8 cellular contexts compared by ENCODE assay signal in genomic region chr19:47348819-47349795, GRCh38. TPM values are rescaled to one million over a fixed set of nuclear protein-coding genes. Genes with fewer than 3 reads are reported as not detected.
DNase-seq lines count a peak whose midpoint lies in the region; ATAC-seq, FAIRE-seq and TF ChIP-seq lines count a peak whose summit lies in the region.

DHX34 (plus strand) TSS chr19:47349315; CDS start chr19:47353031, 3,716 bp downstream.

- H3K36me3 ChIP-seq in sigmoid colon, result peaks cover 0 to 16% (median 8%) of the 10 kb centered on the region in 4 donors

- peaks cover 0 to 6% (median 0%) of the 10 kb centered on the region in 5 experiments for H3K9me3 Mint-ChIP-seq in brain

- FAIRE-seq in A204.1 (lab: Jason Lieb, UNC) (peak; percentile 97), TTC549 (lab: Jason Lieb, UNC) (peak; percentile 75)

- H3K27me3 Mint-ChIP-seq in brain, result peaks cover 10% of the 10 kb centered on the region

- no peaks in the 10 kb centered on the region for H3K9me3 ChIP-seq in sigmoid colon

- H3K4me1 Mint-ChIP-seq in brain, result peaks cover 50% of the 10 kb centered on the region

- H3K4me3 ChIP-seq in sigmoid colon, result peak within 1 kb of the TSS; percentile 65 to 97 (median 92)

- TF ChIP-seq POLR2A in sigmoid colon (IDR thresholded peaks at IDR 0.05), result peak; percentile 61 to 68

- WGBS in sigmoid colon, 2 donors, result 3 to 4% methylated on average over 63 of the region's 63 CpGs

- peak; percentile 79 to 89 for TF ChIP-seq CTCF in brain (conservative IDR thresholded peaks at IDR 0.05)
- peak; percentile 96 to 99 (median 98) for TF ChIP-seq CTCF in sigmoid colon (IDR thresholded peaks at IDR 0.05)

- peak within 1 kb of the TSS; percentile 70 to 82 (median 78) for H3K27ac ChIP-seq in sigmoid colon

- intact Hi-C loops in sigmoid colon (cut with DNase I), result no loop called here

- TF ChIP-seq EP300 in sigmoid colon (IDR thresholded peaks at IDR 0.05), result no peak

- peak within 1 kb of the TSS; percentile 90 to 98 (median 92) for H3K27ac Mint-ChIP-seq in brain

- peaks cover 44% of the 10 kb centered on the region for H3K36me3 Mint-ChIP-seq in brain

- DNase-seq in NCI-H2107 treated with DMSO at 0.1 percent for 48 hours (lab: John Stamatoyannopoulos, UW; ENCODE audit: unreplicated experiment), result peak; percentile 97
- peak; percentile 93 for DNase-seq in iPS DF 19.7 (ENCODE audit: low read depth, low spot score)
- peak; percentile 100 for DNase-seq in sigmoid colon

- ATAC-seq in GM18520 (IDR thresholded peaks at IDR 0.05; ENCODE audit: unreplicated experiment) (peak; percentile 93), HG03064 (IDR thresholded peaks at IDR 0.05; ENCODE audit: low read depth, unreplicated experiment) (peak; percentile 80)

- H3K4me3 Mint-ChIP-seq in brain, result peak within 1 kb of the TSS; percentile 94 to 99 (median 95)

- H3K4me1 ChIP-seq in sigmoid colon, result peaks cover 0 to 25% (median 18%) of the 10 kb centered on the region in 4 donors

- no peaks in the 10 kb centered on the region for H3K27me3 ChIP-seq in sigmoid colon

RNA-seq across cellular contexts. Expression of gene DHX34, which starts in this region (rescaled TPM):
- polyA plus RNA-seq in brain (ENCODE audit: insufficient read depth, low read depth, low replicate concordance) (10.0 TPM), sigmoid colon (10 to 100 TPM in 1 of 3 donors, 1 to 10 TPM in 2; 3.0 to 12.7 (median 3.7) TPM)
- total RNA-seq in sigmoid colon, result 10 to 100 TPM in 2 of 4 donors, 1 to 10 TPM in 2; 8.6 to 11.9 (median 9.6) TPM

Comparison
In these comparisons a context has a peak if more than half of its experiments do, and no peak if none do; other contexts are left out.
1. Peak in every context shown above with its lines: DNase-seq, ATAC-seq, H3K4me3 ChIP-seq and H3K27ac ChIP-seq.